In genomic region chrX:103607385-103608304, GRCh38 we compare ENCODE assay signal across 8 cellular contexts. TPM values are rescaled to one million over a fixed set of nuclear protein-coding genes. Genes with fewer than 3 reads are reported as not detected.
DNase-seq lines count a peak whose midpoint lies in the region; ATAC-seq lines count a peak whose summit lies in the region.

Gene TCEAL3, plus strand, starts transcription at chrX:103607963. Its CDS starts 1,102 bp downstream, at chrX:103609065.

- peak; percentile 81 for ATAC-seq in HG02885 (IDR thresholded peaks at IDR 0.05; ENCODE audit: poor library complexity, unreplicated experiment)
- ATAC-seq in activated naive CD4-positive, alpha-beta T cell treated with anti-CD3 and anti-CD28 coated beads, Interleukin-2, amount 50 U/mL, for 72 hours, result peak; percentile 76 to 87

- no peaks in the 10 kb centered on the region for H3K36me3 Mint-ChIP-seq in activated naive CD4-positive, alpha-beta T cell treated with anti-CD3 and anti-CD28 coated beads, Interleukin-2, amount 50 U/mL, for 72 hours

- H3K27ac Mint-ChIP-seq in activated naive CD4-positive, alpha-beta T cell treated with anti-CD3 and anti-CD28 coated beads, Interleukin-2, amount 50 U/mL, for 72 hours, result peak within 1 kb of the TSS; percentile 57 to 88

- no peaks in the 10 kb centered on the region for H3K9me3 Mint-ChIP-seq in activated naive CD4-positive, alpha-beta T cell treated with anti-CD3 and anti-CD28 coated beads, Interleukin-2, amount 50 U/mL, for 72 hours

- peak; percentile 20 for DNase-seq in stimulated activated CD4-positive, alpha-beta T cell treated with anti-CD3 and anti-CD28 coated beads, Interleukin-15, amount 100 ng/mL, for 24 hours
- DNase-seq in stimulated activated CD4-positive, alpha-beta T cell treated with anti-CD3 and anti-CD28 coated beads, Interleukin-4, amount 100 ng/mL, for 24 hours, result no peak
- DNase-seq in NCI-H526 treated with DMSO at 0.1 percent for 48 hours (lab: John Stamatoyannopoulos, UW) (peak; percentile 24), glomerular visceral epithelial cell (ENCODE audit: extremely low spot score) (peak; percentile 51), nucleus accumbens (lab: John Stamatoyannopoulos, UW) (peak in 52 of 56 donors; percentile 6 to 78 (median 43)), GOT3 (lab: John Stamatoyannopoulos, UW) (no peak)
- DNase-seq in activated naive CD4-positive, alpha-beta T cell treated with anti-CD3 and anti-CD28 coated beads, Interleukin-2, amount 50 U/mL, for 72 hours (ENCODE audit: low spot score in 2 of 2), result peak; percentile 4 to 56

RNA-seq across cellular contexts. Expression of gene TCEAL3, which starts in this region (rescaled TPM):
- 1 to 10 TPM; 4.8 to 8.7 TPM for total RNA-seq in activated naive CD4-positive, alpha-beta T cell treated with anti-CD3 and anti-CD28 coated beads, Interleukin-2, amount 50 U/mL, for 72 hours

Comparison
In these comparisons a context has a peak if more than half of its experiments do, and no peak if none do; other contexts are left out.
1. DNase-seq: peak in stimulated activated CD4-positive, alpha-beta T cell treated with anti-CD3 and anti-CD28 coated beads, Interleukin-15, amount 100 ng/mL, for 24 hours (single experiment), NCI-H526 treated with DMSO at 0.1 percent for 48 hours (single experiment), activated naive CD4-positive, alpha-beta T cell treated with anti-CD3 and anti-CD28 coated beads, Interleukin-2, amount 50 U/mL, for 72 hours (2 of 2), glomerular visceral epithelial cell (single experiment) and nucleus accumbens (52 of 56); none in stimulated activated CD4-positive, alpha-beta T cell treated with anti-CD3 and anti-CD28 coated beads, Interleukin-4, amount 100 ng/mL, for 24 hours (single experiment) and GOT3 (single experiment).